Comparison of ENCODE assay signal across 12 cellular contexts in the genomic region with DNA sequence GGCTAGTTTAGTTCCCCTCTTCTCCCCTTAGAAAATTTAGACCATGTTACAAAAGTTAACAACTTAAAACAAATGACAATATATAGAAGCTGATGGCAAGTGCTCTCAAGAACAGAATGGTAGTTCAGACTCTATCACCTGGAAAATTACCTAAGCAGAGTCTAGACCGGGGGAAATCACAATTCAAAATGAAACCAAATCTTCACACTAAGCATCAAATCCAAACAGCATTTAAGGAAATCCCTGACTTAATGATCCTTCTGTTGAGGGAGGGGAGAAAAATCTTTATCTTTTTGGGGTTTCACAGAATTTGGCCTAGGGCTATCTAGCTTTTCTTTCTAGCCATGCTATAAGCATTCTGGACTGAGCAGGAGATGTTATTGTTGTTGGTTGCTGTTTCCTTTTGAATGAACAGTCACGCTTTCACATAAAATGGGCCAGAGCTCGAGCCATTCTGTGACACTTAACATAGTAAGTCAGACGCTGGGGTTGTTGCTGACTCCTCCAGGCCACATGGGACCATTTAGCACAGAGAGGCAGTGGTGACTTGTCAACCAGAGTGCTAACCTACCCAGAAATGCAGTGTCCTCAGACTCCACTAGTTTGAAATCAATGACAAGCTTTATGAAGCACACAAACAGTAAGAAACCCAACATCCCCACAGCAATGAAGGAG. TPM values are rescaled to one million over a fixed set of nuclear protein-coding genes. Genes with fewer than 3 reads are reported as not detected.
DNase-seq lines count a peak whose midpoint lies in the region; ATAC-seq and TF ChIP-seq lines count a peak whose summit lies in the region.
"Had no signal": no experiment of that assay in that cellular context is flagged by ENCODE, and none has a peak within 500 bp of the region (broad histone marks: within the 10 kb centered on the region; RNA-seq: fewer than 3 reads in every experiment).

No MANE protein-coding gene starts in this region.

- ATAC-seq in GM19025 (IDR thresholded peaks at IDR 0.05; ENCODE audit: low read depth, unreplicated experiment) (peak; percentile 73), HG02642 (IDR thresholded peaks at IDR 0.05; ENCODE audit: poor library complexity, unreplicated experiment) (peak; percentile 76), HG03565 (IDR thresholded peaks at IDR 0.05; ENCODE audit: unreplicated experiment) (peak; percentile 50), GM19467 (IDR thresholded peaks at IDR 0.05; ENCODE audit: unreplicated experiment) (no peak), heart right ventricle (no peak)

- H3K4me1 ChIP-seq in heart right ventricle: no peaks in the 10 kb centered on the region
- H3K4me1 ChIP-seq: BLaER1 had no signal

- no peak for TF ChIP-seq CTCF in heart right ventricle (IDR thresholded peaks at IDR 0.05)

- DNase-seq in EL (peak; percentile 3), NCI-H1436 (lab: John Stamatoyannopoulos, UW) (no peak), heart right ventricle (no peak)
- DNase-seq in effector CD8-positive, alpha-beta T cell (lab: John Stamatoyannopoulos, UW): no peak
- DNase-seq: activated T-cell treated with anti-CD3 and anti-CD28 coated beads, Interleukin-2, amount 50 U/mL, for 48 hours; NCI-H345 had no signal

- H3K9me3 ChIP-seq in heart right ventricle: peaks cover 0 to 29% (median 11%) of the 10 kb centered on the region in 11 donors

- intact Hi-C loops in heart right ventricle (cut with DNase I): no loop called here

- H3K27me3 ChIP-seq in heart right ventricle: no peaks in the 10 kb centered on the region
- H3K27me3 ChIP-seq: BLaER1 had no signal

- H3K27ac ChIP-seq in heart right ventricle: no peak overlapping the region
- H3K27ac ChIP-seq: BLaER1 had no signal

- no peaks in the 10 kb centered on the region for H3K36me3 ChIP-seq in heart right ventricle
- H3K36me3 ChIP-seq: BLaER1 had no signal

- WGBS in heart right ventricle, 2 donors: 66 to 69% methylated on average over 4 of the region's 4 CpGs

- no peak overlapping the region for H3K4me3 ChIP-seq in heart right ventricle
- H3K4me3 ChIP-seq: BLaER1 had no signal

RNA-seq across cellular contexts. Expression of a gene that starts 16.0 kb away (rescaled TPM):
- total RNA-seq in heart right ventricle: 10 to 100 TPM in 9 of 10 donors, 1 to 10 TPM in 1; 8.7 to 18.0 (median 11.8) TPM
- 10 to 100 TPM in 1 of 2 donors, 1 to 10 TPM in 1; 9.9 to 24.4 TPM for polyA plus RNA-seq in heart right ventricle

RNA-seq across cellular contexts. Expression of a gene that starts 54.8 kb away (rescaled TPM):
- under 1 TPM in 4 of 10 donors, not detected in 6; 0.12 to 0.25 (median 0.22) TPM for total RNA-seq in heart right ventricle
- 1 to 10 TPM in 1 of 2 donors, under 1 TPM in 1; 0.12 to 1.4 TPM for polyA plus RNA-seq in heart right ventricle
- total RNA-seq: skeletal muscle tissue had no signal

Comparison
In these comparisons a context has a peak if more than half of its experiments do, and no peak if none do; other contexts are left out.
1. ATAC-seq: peak in GM19025 (single experiment), HG02642 (single experiment) and HG03565 (single experiment); none in GM19467 (single experiment) and heart right ventricle (0 of 8).